Comparison of ENCODE assay signal across 9 cellular contexts in the genomic region with DNA sequence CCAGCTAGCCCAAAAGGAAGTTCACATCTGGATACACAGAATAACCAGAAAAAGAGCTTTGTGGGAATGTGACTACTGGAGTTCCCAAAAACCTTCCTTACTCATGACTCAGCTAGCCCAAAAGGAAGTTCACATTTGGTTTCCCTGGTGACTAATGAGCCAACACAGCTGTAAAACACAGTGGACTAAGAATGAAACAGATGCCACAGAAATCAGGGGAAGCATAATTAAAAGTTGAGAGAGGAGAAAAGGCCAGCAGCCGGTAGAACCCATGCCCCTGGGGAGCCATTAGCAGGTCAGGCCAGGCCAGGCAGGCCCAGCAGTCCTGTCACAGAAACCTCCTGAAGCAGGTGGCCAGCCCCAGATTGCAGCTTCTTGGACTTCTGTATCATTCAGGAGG.
DNase-seq lines count a peak whose midpoint lies in the region; ATAC-seq lines count a peak whose summit lies in the region.
"Had no signal": no experiment of that assay in that cellular context is flagged by ENCODE, and none has a peak within 500 bp of the region (broad histone marks: within the 10 kb centered on the region; RNA-seq: fewer than 3 reads in every experiment).

No MANE protein-coding gene starts in this region.

- intact Hi-C loops in Right ventricle myocardium superior (cut with DNase I) = no loop called here

- ATAC-seq in HG03565 (IDR thresholded peaks at IDR 0.05; ENCODE audit: unreplicated experiment) (peak; percentile 50), Right ventricle myocardium superior (ENCODE audit: poor library complexity) (peak; percentile 65)

- DNase-seq in SIG-M5 treated with dmso at 0.1 percent for 504 hours (lab: John Stamatoyannopoulos, UW; ENCODE audit: unreplicated experiment) = peak; percentile 26
- no peak for DNase-seq in SIG-M5 (lab: John Stamatoyannopoulos, UW)
- peak; percentile 70 for DNase-seq in SW480 (ENCODE audit: low spot score)
- peak; percentile 69 for DNase-seq in Right ventricle myocardium superior
- peak; percentile 37 for DNase-seq in retina
- DNase-seq in OCI-M2 (lab: John Stamatoyannopoulos, UW; ENCODE audit: unreplicated experiment) = no peak
- no peak for DNase-seq in DMS53 (lab: John Stamatoyannopoulos, UW)
- DNase-seq: CD4-positive, CD25-positive, alpha-beta regulatory T cell had no signal

Comparison
In these comparisons a context has a peak if more than half of its experiments do, and no peak if none do; other contexts are left out.
1. DNase-seq: peak in SIG-M5 treated with dmso at 0.1 percent for 504 hours (single experiment), SW480 (single experiment), Right ventricle myocardium superior (single experiment) and retina (single experiment); none in SIG-M5 (single experiment), OCI-M2 (single experiment) and DMS53 (single experiment).